ENCODE assay signal across 1 cellular context in the genomic region with DNA sequence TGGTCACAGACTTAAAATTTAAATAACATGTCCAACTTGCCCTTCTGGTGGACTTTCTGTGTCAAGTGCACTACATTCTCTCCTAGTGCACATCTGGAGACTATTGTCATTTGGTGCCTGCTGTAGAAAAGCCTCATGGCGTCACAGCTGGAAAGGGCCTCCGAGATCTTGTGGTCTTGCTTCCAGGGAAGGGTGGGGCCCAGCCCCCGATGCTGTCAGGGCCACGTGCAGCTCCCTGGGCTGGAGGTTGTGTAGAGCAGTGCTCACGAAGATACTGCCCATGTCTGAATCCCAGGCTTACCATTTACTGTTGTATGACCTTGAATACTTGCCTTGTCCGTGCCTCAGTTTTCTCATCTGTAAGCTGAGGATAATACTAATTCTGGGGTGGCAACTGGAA.
TF ChIP-seq lines count a peak whose summit lies in the region.

No MANE protein-coding gene starts in this region.

TF ChIP-seq in K562, 482 proteins besides CTCF, POLR2A, EP300 and RAD21:
- TF ChIP-seq PHF21A (IDR thresholded peaks at IDR 0.05; ENCODE audit: borderline replicate concordance, low read depth) (no peak), L3MBTL2 (IDR thresholded peaks at IDR 0.05) (peak; percentile 85), ZKSCAN8 (CRISPR knock-in tag; IDR thresholded peaks at IDR 0.05) (no peak)
- TF ChIP-seq, protein P1, sequence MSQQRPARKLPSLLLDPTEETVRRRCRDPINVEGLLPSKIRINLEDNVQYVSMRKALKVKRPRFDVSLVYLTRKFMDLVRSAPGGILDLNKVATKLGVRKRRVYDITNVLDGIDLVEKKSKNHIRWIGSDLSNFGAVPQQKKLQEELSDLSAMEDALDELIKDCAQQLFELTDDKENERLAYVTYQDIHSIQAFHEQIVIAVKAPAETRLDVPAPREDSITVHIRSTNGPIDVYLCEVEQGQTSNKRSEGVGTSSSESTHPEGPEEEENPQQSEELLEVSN (IDR thresholded peaks at IDR 0.05; ENCODE audit: borderline replicate concordance in 1 of 2, extremely low read depth in 1 of 2, insufficient read depth in 1 of 2, insufficient read length in 1 of 2, low read depth in 1 of 2, low read length in 1 of 2, poor library complexity in 1 of 2, severe bottlenecking in 1 of 2) = peak; percentile 58 to 61
- TF ChIP-seq, protein P2, sequence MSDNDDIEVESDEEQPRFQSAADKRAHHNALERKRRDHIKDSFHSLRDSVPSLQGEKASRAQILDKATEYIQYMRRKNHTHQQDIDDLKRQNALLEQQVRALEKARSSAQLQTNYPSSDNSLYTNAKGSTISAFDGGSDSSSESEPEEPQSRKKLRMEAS (CRISPR knock-in tag; IDR thresholded peaks at IDR 0.05) = peak; percentile 63; the same call in 1 of the 2 replicates
- TF ChIP-seq, protein P3, sequence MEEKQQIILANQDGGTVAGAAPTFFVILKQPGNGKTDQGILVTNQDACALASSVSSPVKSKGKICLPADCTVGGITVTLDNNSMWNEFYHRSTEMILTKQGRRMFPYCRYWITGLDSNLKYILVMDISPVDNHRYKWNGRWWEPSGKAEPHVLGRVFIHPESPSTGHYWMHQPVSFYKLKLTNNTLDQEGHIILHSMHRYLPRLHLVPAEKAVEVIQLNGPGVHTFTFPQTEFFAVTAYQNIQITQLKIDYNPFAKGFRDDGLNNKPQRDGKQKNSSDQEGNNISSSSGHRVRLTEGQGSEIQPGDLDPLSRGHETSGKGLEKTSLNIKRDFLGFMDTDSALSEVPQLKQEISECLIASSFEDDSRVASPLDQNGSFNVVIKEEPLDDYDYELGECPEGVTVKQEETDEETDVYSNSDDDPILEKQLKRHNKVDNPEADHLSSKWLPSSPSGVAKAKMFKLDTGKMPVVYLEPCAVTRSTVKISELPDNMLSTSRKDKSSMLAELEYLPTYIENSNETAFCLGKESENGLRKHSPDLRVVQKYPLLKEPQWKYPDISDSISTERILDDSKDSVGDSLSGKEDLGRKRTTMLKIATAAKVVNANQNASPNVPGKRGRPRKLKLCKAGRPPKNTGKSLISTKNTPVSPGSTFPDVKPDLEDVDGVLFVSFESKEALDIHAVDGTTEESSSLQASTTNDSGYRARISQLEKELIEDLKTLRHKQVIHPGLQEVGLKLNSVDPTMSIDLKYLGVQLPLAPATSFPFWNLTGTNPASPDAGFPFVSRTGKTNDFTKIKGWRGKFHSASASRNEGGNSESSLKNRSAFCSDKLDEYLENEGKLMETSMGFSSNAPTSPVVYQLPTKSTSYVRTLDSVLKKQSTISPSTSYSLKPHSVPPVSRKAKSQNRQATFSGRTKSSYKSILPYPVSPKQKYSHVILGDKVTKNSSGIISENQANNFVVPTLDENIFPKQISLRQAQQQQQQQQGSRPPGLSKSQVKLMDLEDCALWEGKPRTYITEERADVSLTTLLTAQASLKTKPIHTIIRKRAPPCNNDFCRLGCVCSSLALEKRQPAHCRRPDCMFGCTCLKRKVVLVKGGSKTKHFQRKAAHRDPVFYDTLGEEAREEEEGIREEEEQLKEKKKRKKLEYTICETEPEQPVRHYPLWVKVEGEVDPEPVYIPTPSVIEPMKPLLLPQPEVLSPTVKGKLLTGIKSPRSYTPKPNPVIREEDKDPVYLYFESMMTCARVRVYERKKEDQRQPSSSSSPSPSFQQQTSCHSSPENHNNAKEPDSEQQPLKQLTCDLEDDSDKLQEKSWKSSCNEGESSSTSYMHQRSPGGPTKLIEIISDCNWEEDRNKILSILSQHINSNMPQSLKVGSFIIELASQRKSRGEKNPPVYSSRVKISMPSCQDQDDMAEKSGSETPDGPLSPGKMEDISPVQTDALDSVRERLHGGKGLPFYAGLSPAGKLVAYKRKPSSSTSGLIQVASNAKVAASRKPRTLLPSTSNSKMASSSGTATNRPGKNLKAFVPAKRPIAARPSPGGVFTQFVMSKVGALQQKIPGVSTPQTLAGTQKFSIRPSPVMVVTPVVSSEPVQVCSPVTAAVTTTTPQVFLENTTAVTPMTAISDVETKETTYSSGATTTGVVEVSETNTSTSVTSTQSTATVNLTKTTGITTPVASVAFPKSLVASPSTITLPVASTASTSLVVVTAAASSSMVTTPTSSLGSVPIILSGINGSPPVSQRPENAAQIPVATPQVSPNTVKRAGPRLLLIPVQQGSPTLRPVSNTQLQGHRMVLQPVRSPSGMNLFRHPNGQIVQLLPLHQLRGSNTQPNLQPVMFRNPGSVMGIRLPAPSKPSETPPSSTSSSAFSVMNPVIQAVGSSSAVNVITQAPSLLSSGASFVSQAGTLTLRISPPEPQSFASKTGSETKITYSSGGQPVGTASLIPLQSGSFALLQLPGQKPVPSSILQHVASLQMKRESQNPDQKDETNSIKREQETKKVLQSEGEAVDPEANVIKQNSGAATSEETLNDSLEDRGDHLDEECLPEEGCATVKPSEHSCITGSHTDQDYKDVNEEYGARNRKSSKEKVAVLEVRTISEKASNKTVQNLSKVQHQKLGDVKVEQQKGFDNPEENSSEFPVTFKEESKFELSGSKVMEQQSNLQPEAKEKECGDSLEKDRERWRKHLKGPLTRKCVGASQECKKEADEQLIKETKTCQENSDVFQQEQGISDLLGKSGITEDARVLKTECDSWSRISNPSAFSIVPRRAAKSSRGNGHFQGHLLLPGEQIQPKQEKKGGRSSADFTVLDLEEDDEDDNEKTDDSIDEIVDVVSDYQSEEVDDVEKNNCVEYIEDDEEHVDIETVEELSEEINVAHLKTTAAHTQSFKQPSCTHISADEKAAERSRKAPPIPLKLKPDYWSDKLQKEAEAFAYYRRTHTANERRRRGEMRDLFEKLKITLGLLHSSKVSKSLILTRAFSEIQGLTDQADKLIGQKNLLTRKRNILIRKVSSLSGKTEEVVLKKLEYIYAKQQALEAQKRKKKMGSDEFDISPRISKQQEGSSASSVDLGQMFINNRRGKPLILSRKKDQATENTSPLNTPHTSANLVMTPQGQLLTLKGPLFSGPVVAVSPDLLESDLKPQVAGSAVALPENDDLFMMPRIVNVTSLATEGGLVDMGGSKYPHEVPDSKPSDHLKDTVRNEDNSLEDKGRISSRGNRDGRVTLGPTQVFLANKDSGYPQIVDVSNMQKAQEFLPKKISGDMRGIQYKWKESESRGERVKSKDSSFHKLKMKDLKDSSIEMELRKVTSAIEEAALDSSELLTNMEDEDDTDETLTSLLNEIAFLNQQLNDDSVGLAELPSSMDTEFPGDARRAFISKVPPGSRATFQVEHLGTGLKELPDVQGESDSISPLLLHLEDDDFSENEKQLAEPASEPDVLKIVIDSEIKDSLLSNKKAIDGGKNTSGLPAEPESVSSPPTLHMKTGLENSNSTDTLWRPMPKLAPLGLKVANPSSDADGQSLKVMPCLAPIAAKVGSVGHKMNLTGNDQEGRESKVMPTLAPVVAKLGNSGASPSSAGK (IDR thresholded peaks at IDR 0.05) = peak; percentile 63; the same call in 1 of the 2 replicates
- TF ChIP-seq, protein P4, sequence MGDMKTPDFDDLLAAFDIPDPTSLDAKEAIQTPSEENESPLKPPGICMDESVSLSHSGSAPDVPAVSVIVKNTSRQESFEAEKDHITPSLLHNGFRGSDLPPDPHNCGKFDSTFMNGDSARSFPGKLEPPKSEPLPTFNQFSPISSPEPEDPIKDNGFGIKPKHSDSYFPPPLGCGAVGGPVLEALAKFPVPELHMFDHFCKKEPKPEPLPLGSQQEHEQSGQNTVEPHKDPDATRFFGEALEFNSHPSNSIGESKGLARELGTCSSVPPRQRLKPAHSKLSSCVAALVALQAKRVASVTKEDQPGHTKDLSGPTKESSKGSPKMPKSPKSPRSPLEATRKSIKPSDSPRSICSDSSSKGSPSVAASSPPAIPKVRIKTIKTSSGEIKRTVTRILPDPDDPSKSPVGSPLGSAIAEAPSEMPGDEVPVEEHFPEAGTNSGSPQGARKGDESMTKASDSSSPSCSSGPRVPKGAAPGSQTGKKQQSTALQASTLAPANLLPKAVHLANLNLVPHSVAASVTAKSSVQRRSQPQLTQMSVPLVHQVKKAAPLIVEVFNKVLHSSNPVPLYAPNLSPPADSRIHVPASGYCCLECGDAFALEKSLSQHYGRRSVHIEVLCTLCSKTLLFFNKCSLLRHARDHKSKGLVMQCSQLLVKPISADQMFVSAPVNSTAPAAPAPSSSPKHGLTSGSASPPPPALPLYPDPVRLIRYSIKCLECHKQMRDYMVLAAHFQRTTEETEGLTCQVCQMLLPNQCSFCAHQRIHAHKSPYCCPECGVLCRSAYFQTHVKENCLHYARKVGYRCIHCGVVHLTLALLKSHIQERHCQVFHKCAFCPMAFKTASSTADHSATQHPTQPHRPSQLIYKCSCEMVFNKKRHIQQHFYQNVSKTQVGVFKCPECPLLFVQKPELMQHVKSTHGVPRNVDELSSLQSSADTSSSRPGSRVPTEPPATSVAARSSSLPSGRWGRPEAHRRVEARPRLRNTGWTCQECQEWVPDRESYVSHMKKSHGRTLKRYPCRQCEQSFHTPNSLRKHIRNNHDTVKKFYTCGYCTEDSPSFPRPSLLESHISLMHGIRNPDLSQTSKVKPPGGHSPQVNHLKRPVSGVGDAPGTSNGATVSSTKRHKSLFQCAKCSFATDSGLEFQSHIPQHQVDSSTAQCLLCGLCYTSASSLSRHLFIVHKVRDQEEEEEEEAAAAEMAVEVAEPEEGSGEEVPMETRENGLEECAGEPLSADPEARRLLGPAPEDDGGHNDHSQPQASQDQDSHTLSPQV (IDR thresholded peaks at IDR 0.05) = 0 out of 2 replicates have a peak, but pooled peaks have one; percentile 32
- TF ChIP-seq, protein P5, sequence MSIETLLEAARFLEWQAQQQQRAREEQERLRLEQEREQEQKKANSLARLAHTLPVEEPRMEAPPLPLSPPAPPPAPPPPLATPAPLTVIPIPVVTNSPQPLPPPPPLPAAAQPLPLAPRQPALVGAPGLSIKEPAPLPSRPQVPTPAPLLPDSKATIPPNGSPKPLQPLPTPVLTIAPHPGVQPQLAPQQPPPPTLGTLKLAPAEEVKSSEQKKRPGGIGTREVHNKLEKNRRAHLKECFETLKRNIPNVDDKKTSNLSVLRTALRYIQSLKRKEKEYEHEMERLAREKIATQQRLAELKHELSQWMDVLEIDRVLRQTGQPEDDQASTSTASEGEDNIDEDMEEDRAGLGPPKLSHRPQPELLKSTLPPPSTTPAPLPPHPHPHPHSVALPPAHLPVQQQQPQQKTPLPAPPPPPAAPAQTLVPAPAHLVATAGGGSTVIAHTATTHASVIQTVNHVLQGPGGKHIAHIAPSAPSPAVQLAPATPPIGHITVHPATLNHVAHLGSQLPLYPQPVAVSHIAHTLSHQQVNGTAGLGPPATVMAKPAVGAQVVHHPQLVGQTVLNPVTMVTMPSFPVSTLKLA (conservative IDR thresholded peaks at IDR 0.05) = peak; percentile 54 to 55; a peak in 3 of 4 replicates
TF ChIP-seq in K562: peak in this region for 6.
